ENCODE assay signal across 12 cellular contexts in genomic region chr21:38170705-38171682, GRCh38.
DNase-seq lines count a peak whose midpoint lies in the region; ATAC-seq and TF ChIP-seq lines count a peak whose summit lies in the region.
"Had no signal": no experiment of that assay in that cellular context is flagged by ENCODE, and none has a peak within 500 bp of the region (broad histone marks: within the 10 kb centered on the region; RNA-seq: fewer than 3 reads in every experiment).

No MANE protein-coding gene starts in this region.

- DNase-seq in DMS 273 (lab: John Stamatoyannopoulos, UW; ENCODE audit: unreplicated experiment), result peak; percentile 20
- DNase-seq in DMS 273 treated with DMSO at 0.1 percent for 48 hours (lab: John Stamatoyannopoulos, UW), result no peak
- DNase-seq in foreskin keratinocyte, result no peak
- no peak for DNase-seq in retinal pigment epithelial cell (ENCODE audit: low read depth)
- no peak for DNase-seq in midbrain (lab: John Stamatoyannopoulos, UW)
- DNase-seq in foreskin melanocyte, result no peak
- no peak for DNase-seq in HuH-7 (ENCODE audit: low spot score)
- DNase-seq: activated T-cell treated with anti-CD3 and anti-CD28 coated beads for 4 hours, colonic mucosa, retina had no signal

- ATAC-seq in foreskin keratinocyte, result no peak

- H3K27ac ChIP-seq in VCaP (no peak overlapping the region), foreskin keratinocyte (no peak overlapping the region)
- H3K27ac ChIP-seq: 22Rv1, colonic mucosa had no signal

- H3K27me3 ChIP-seq in foreskin keratinocyte, result no peaks in the 10 kb centered on the region
- H3K27me3 ChIP-seq: colonic mucosa had no signal

- H3K4me3 ChIP-seq in retinal pigment epithelial cell (ENCODE audit: low read length), result no peak overlapping the region
- H3K4me3 ChIP-seq: colonic mucosa had no signal

- peaks cover 10% of the 10 kb centered on the region for H3K4me1 ChIP-seq in foreskin keratinocyte
- H3K4me1 ChIP-seq: colonic mucosa had no signal

- TF ChIP-seq CTCF in VCaP (conservative IDR thresholded peaks at IDR 0.05) (peak; percentile 64), foreskin keratinocyte (conservative IDR thresholded peaks at IDR 0.05) (peak; percentile 33), retinal pigment epithelial cell (conservative IDR thresholded peaks at IDR 0.05; ENCODE audit: low read depth, low read length) (peak; percentile 35)
